In genomic region chr18:67428148-67428547, GRCh38 we compare ENCODE assay signal across 21 cellular contexts.
"Had no signal": no experiment of that assay in that cellular context is flagged by ENCODE, and none has a peak within 500 bp of the region (broad histone marks: within the 10 kb centered on the region; RNA-seq: fewer than 3 reads in every experiment).

No MANE protein-coding gene starts in this region.

- H3K27ac ChIP-seq: colonic mucosa, spleen, tibial nerve, vagina had no signal

- H3K4me3 ChIP-seq: colonic mucosa, lung, spleen, tibial nerve, vagina had no signal

- H3K4me1 ChIP-seq: colonic mucosa, spleen, tibial nerve, vagina had no signal

- FAIRE-seq: TTC549 had no signal

- H3K36me3 Mint-ChIP-seq: activated naive CD4-positive, alpha-beta T cell treated with anti-CD3 and anti-CD28 coated beads, Interleukin-2, amount 50 U/mL, for 72 hours; immature natural killer cell; naive B cell; stimulated activated memory B cell treated with anti-CD40 and anti-IgM and Interleukin-4, amounts not matched to agents 10 μg/mL and 1 μg/mL and 100 μg/mL, for 72 hours had no signal

- H3K9me3 Mint-ChIP-seq: activated naive CD4-positive, alpha-beta T cell treated with anti-CD3 and anti-CD28 coated beads, Interleukin-2, amount 50 U/mL, for 72 hours; activated T-cell treated with anti-CD3 and anti-CD28 coated beads, Interleukin-2, amount 50 U/mL, for 24 hours; naive B cell; stimulated activated memory B cell treated with anti-CD40 and anti-IgM and Interleukin-4, amounts not matched to agents 10 μg/mL and 1 μg/mL and 100 μg/mL, for 72 hours had no signal

- H3K27me3 ChIP-seq: colonic mucosa, spleen, tibial nerve, vagina had no signal

- H3K4me1 Mint-ChIP-seq: immature natural killer cell; naive B cell; stimulated activated memory B cell treated with anti-CD40 and anti-IgM and Interleukin-4, amounts not matched to agents 10 μg/mL and 1 μg/mL and 100 μg/mL, for 72 hours had no signal

- DNase-seq: activated CD4-positive, CD25-positive, alpha-beta regulatory T cell; activated effector memory CD4-positive, alpha-beta T cell treated with Interleukin-2 at 50 U/mL for 16 hours; activated T-cell treated with anti-CD3 and anti-CD28 coated beads, Interleukin-2, amount 50 U/mL, for 24 hours; anterior cingulate cortex; colonic mucosa; effector CD4-positive, alpha-beta T cell; glutamatergic neuron; immature natural killer cell; left cardiac atrium; naive B cell; right cardiac atrium; spleen; stimulated activated CD4-positive, alpha-beta T cell treated with anti-CD3 and anti-CD28 coated beads, Interleukin-1b, Interleukin-23, amount 100 ng/mL, for 48 hours; T-helper 2 cell had no signal

- H3K27me3 Mint-ChIP-seq: activated T-cell treated with anti-CD3 and anti-CD28 coated beads, Interleukin-2, amount 50 U/mL, for 24 hours; progenitor cell of endocrine pancreas; stimulated activated memory B cell treated with anti-CD40 and anti-IgM and Interleukin-4, amounts not matched to agents 10 μg/mL and 1 μg/mL and 100 μg/mL, for 72 hours had no signal

- H3K27ac Mint-ChIP-seq: activated naive CD4-positive, alpha-beta T cell treated with anti-CD3 and anti-CD28 coated beads, Interleukin-2, amount 50 U/mL, for 72 hours; activated T-cell treated with anti-CD3 and anti-CD28 coated beads, Interleukin-2, amount 50 U/mL, for 24 hours; immature natural killer cell; naive B cell; progenitor cell of endocrine pancreas; stimulated activated memory B cell treated with anti-CD40 and anti-IgM and Interleukin-4, amounts not matched to agents 10 μg/mL and 1 μg/mL and 100 μg/mL, for 72 hours had no signal

- H3K9me3 ChIP-seq: colonic mucosa, spleen, tibial nerve, vagina had no signal

- ATAC-seq: activated naive CD4-positive, alpha-beta T cell treated with anti-CD3 and anti-CD28 coated beads, Interleukin-2, amount 50 U/mL, for 72 hours; left cardiac atrium; right cardiac atrium; stimulated activated memory B cell treated with anti-CD40 and anti-IgM and Interleukin-4, amounts not matched to agents 10 μg/mL and 1 μg/mL and 100 μg/mL, for 72 hours had no signal

- H3K4me3 Mint-ChIP-seq: activated T-cell treated with anti-CD3 and anti-CD28 coated beads, Interleukin-2, amount 50 U/mL, for 24 hours; immature natural killer cell; naive B cell; stimulated activated memory B cell treated with anti-CD40 and anti-IgM and Interleukin-4, amounts not matched to agents 10 μg/mL and 1 μg/mL and 100 μg/mL, for 72 hours had no signal

- H3K36me3 ChIP-seq: colonic mucosa, spleen, tibial nerve, vagina had no signal
